In the genomic region with DNA sequence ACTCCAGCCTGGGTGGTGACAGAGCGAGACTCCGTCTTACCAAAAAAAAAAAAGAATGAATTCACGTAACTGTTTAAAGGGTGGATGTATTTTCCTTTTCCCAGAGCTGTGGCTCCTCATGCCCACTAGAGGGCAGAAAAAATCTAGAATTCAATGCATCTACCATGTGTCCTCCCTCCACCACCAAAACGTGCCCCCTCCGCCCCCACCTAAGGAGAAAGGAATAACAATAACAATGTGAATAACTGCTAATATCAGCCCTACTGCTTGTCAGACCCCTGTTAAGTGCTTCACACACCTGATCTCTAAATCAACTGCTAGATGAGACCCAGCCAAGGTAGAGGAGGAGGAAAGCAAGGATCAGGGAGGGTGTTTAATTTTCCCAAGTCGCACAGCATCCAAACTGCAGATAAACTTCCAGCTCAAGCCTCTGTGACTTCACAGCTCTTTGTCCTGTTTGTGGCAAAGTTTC, we compare ENCODE assay signal across 8 cellular contexts. TPM values are rescaled to one million over a fixed set of nuclear protein-coding genes. Genes with fewer than 3 reads are reported as not detected.
DNase-seq lines count a peak whose midpoint lies in the region; ATAC-seq lines count a peak whose summit lies in the region.

No MANE protein-coding gene starts in this region.

- H3K4me3 Mint-ChIP-seq in activated CD8-positive, alpha-beta memory T cell treated with anti-CD3 and anti-CD28 coated beads, Interleukin-2, amount 10 ng/mL, durations not matched to agents 7 days and 5 days: no peak overlapping the region
- H3K4me3 Mint-ChIP-seq in activated CD4-positive, alpha-beta memory T cell treated with anti-CD3 and anti-CD28 coated beads, Interleukin-2, amount 10 ng/mL, durations not matched to agents 7 days and 5 days: no peak overlapping the region
- no peak overlapping the region for H3K4me3 Mint-ChIP-seq in stimulated activated naive B cell treated with anti-CD40 and anti-IgM and Interleukin-4, amounts not matched to agents 10 μg/mL and 1 μg/mL and 100 μg/mL, for 72 hours

- ATAC-seq in activated CD8-positive, alpha-beta memory T cell treated with anti-CD3 and anti-CD28 coated beads, Interleukin-2, amount 10 ng/mL, durations not matched to agents 7 days and 5 days: peak; percentile 64
- ATAC-seq in stimulated activated naive B cell treated with anti-CD40 and anti-IgM and Interleukin-4, amounts not matched to agents 10 μg/mL and 1 μg/mL and 100 μg/mL, for 72 hours (replicated peaks): peak; percentile 62 to 79

- H3K9me3 Mint-ChIP-seq in activated CD8-positive, alpha-beta memory T cell treated with anti-CD3 and anti-CD28 coated beads, Interleukin-2, amount 10 ng/mL, durations not matched to agents 7 days and 5 days (ENCODE audit: low read depth): peaks cover 1% of the 10 kb centered on the region
- peaks cover 2% of the 10 kb centered on the region for H3K9me3 Mint-ChIP-seq in activated CD4-positive, alpha-beta memory T cell treated with anti-CD3 and anti-CD28 coated beads, Interleukin-2, amount 10 ng/mL, durations not matched to agents 7 days and 5 days
- H3K9me3 Mint-ChIP-seq in stimulated activated naive B cell treated with anti-CD40 and anti-IgM and Interleukin-4, amounts not matched to agents 10 μg/mL and 1 μg/mL and 100 μg/mL, for 72 hours: peaks cover 2% of the 10 kb centered on the region in 2 donors

- peaks cover 29% of the 10 kb centered on the region for H3K27me3 Mint-ChIP-seq in activated CD8-positive, alpha-beta memory T cell treated with anti-CD3 and anti-CD28 coated beads, Interleukin-2, amount 10 ng/mL, durations not matched to agents 7 days and 5 days
- peaks cover 23% of the 10 kb centered on the region for H3K27me3 Mint-ChIP-seq in activated CD4-positive, alpha-beta memory T cell treated with anti-CD3 and anti-CD28 coated beads, Interleukin-2, amount 10 ng/mL, durations not matched to agents 7 days and 5 days
- H3K27me3 Mint-ChIP-seq in stimulated activated naive B cell treated with anti-CD40 and anti-IgM and Interleukin-4, amounts not matched to agents 10 μg/mL and 1 μg/mL and 100 μg/mL, for 72 hours: peaks cover 20 to 55% of the 10 kb centered on the region in 2 donors

- no peak for DNase-seq in activated CD8-positive, alpha-beta memory T cell treated with anti-CD3 and anti-CD28 coated beads, Interleukin-2, amount 10 ng/mL, durations not matched to agents 7 days and 5 days
- DNase-seq in activated CD8-positive, alpha-beta memory T cell treated with anti-CD3 and anti-CD28 coated beads for 24 hours: no peak
- DNase-seq in M059J (ENCODE audit: low read depth): peak; percentile 51
- peak; percentile 33 for DNase-seq in activated CD4-positive, alpha-beta memory T cell treated with anti-CD3 and anti-CD28 coated beads, Interleukin-2, amount 10 ng/mL, durations not matched to agents 7 days and 5 days
- DNase-seq in germinal center (ENCODE audit: low spot score): peak; percentile 62
- no peak for DNase-seq in stimulated activated naive B cell treated with anti-CD40 and anti-IgM and Interleukin-4, amounts not matched to agents 10 μg/mL and 1 μg/mL and 100 μg/mL, for 72 hours
- no peak for DNase-seq in GOT3 (lab: John Stamatoyannopoulos, UW)
- no peak for DNase-seq in globus pallidus (ENCODE audit: low spot score)

- H3K36me3 Mint-ChIP-seq in activated CD8-positive, alpha-beta memory T cell treated with anti-CD3 and anti-CD28 coated beads, Interleukin-2, amount 10 ng/mL, durations not matched to agents 7 days and 5 days: no peaks in the 10 kb centered on the region
- no peaks in the 10 kb centered on the region for H3K36me3 Mint-ChIP-seq in activated CD4-positive, alpha-beta memory T cell treated with anti-CD3 and anti-CD28 coated beads, Interleukin-2, amount 10 ng/mL, durations not matched to agents 7 days and 5 days (ENCODE audit: low read depth)
- H3K36me3 Mint-ChIP-seq in stimulated activated naive B cell treated with anti-CD40 and anti-IgM and Interleukin-4, amounts not matched to agents 10 μg/mL and 1 μg/mL and 100 μg/mL, for 72 hours: peaks cover 2% of the 10 kb centered on the region in 2 donors

- H3K4me1 Mint-ChIP-seq in activated CD8-positive, alpha-beta memory T cell treated with anti-CD3 and anti-CD28 coated beads, Interleukin-2, amount 10 ng/mL, durations not matched to agents 7 days and 5 days: peaks cover 21% of the 10 kb centered on the region
- H3K4me1 Mint-ChIP-seq in activated CD4-positive, alpha-beta memory T cell treated with anti-CD3 and anti-CD28 coated beads, Interleukin-2, amount 10 ng/mL, durations not matched to agents 7 days and 5 days: peaks cover 25% of the 10 kb centered on the region
- peaks cover 5 to 6% of the 10 kb centered on the region in 2 donors for H3K4me1 Mint-ChIP-seq in stimulated activated naive B cell treated with anti-CD40 and anti-IgM and Interleukin-4, amounts not matched to agents 10 μg/mL and 1 μg/mL and 100 μg/mL, for 72 hours

- POLR2A ChIA-PET in activated CD4-positive, alpha-beta memory T cell treated with anti-CD3 and anti-CD28 coated beads, Interleukin-2, amount 10 ng/mL, durations not matched to agents 7 days and 5 days (lab: Charles Lee): interaction anchor here (1.0 kb wide), 1 partner anchor 14 kb away, joined by 3 read pairs; no protein-coding TSS in a partner anchor

- H3K27ac Mint-ChIP-seq in activated CD8-positive, alpha-beta memory T cell treated with anti-CD3 and anti-CD28 coated beads, Interleukin-2, amount 10 ng/mL, durations not matched to agents 7 days and 5 days: no peak overlapping the region
- H3K27ac Mint-ChIP-seq in activated CD4-positive, alpha-beta memory T cell treated with anti-CD3 and anti-CD28 coated beads, Interleukin-2, amount 10 ng/mL, durations not matched to agents 7 days and 5 days: no peak overlapping the region
- no peak overlapping the region for H3K27ac Mint-ChIP-seq in stimulated activated naive B cell treated with anti-CD40 and anti-IgM and Interleukin-4, amounts not matched to agents 10 μg/mL and 1 μg/mL and 100 μg/mL, for 72 hours

- CTCF ChIA-PET in activated CD8-positive, alpha-beta memory T cell treated with anti-CD3 and anti-CD28 coated beads, Interleukin-2, amount 10 ng/mL, durations not matched to agents 7 days and 5 days (lab: Charles Lee): interaction anchor here (0.8 to 7.2 kb wide), 18 partner anchors 9 to 235 kb away, joined by 3 to 57 read pairs (median 5); no protein-coding TSS in a partner anchor
- CTCF ChIA-PET in activated CD4-positive, alpha-beta memory T cell treated with anti-CD3 and anti-CD28 coated beads, Interleukin-2, amount 10 ng/mL, durations not matched to agents 7 days and 5 days (lab: Charles Lee): interaction anchor here (0.5 to 6.4 kb wide), 8 partner anchors 9 to 1589 kb away, joined by 3 to 39 read pairs (median 5); partner anchors contain the start of gene DACT3

RNA-seq across cellular contexts. Expression of gene PNMA8B, which starts 20.2 kb away (rescaled TPM):
- total RNA-seq in activated CD8-positive, alpha-beta memory T cell treated with anti-CD3 and anti-CD28 coated beads, Interleukin-2, amount 10 ng/mL, durations not matched to agents 7 days and 5 days: not detected
- total RNA-seq in M059J (2014; rRNA removed; shearing (Covaris generic)): 0.07 TPM in 1 of 2 replicates, not detected in the other
- total RNA-seq in activated CD4-positive, alpha-beta memory T cell treated with anti-CD3 and anti-CD28 coated beads, Interleukin-2, amount 10 ng/mL, durations not matched to agents 7 days and 5 days: under 1 TPM; 0.05 TPM

RNA-seq across cellular contexts. Expression of gene PNMA8A, which starts 44.6 kb away (rescaled TPM):
- under 1 TPM; 0.29 to 0.63 TPM for total RNA-seq in activated CD8-positive, alpha-beta memory T cell treated with anti-CD3 and anti-CD28 coated beads, Interleukin-2, amount 10 ng/mL, durations not matched to agents 7 days and 5 days
- total RNA-seq in M059J (2014; rRNA removed; shearing (Covaris generic)): 3.1 and 5.0 TPM in 2 replicates
- not detected for total RNA-seq in activated CD4-positive, alpha-beta memory T cell treated with anti-CD3 and anti-CD28 coated beads, Interleukin-2, amount 10 ng/mL, durations not matched to agents 7 days and 5 days

Comparison
In these comparisons a context has a peak if more than half of its experiments do, and no peak if none do; other contexts are left out.
1. DNase-seq: peak in M059J (single experiment), activated CD4-positive, alpha-beta memory T cell treated with anti-CD3 and anti-CD28 coated beads, Interleukin-2, amount 10 ng/mL, durations not matched to agents 7 days and 5 days (single experiment) and germinal center (single experiment); none in activated CD8-positive, alpha-beta memory T cell treated with anti-CD3 and anti-CD28 coated beads, Interleukin-2, amount 10 ng/mL, durations not matched to agents 7 days and 5 days (single experiment), activated CD8-positive, alpha-beta memory T cell treated with anti-CD3 and anti-CD28 coated beads for 24 hours (single experiment), stimulated activated naive B cell treated with anti-CD40 and anti-IgM and Interleukin-4, amounts not matched to agents 10 μg/mL and 1 μg/mL and 100 μg/mL, for 72 hours (single experiment), GOT3 (single experiment) and globus pallidus (single experiment).